ENCODE assay signal across 9 cellular contexts in genomic region chr1:226549094-226549936, GRCh38. TPM values are rescaled to one million over a fixed set of nuclear protein-coding genes. Genes with fewer than 3 reads are reported as not detected.
DNase-seq lines count a peak whose midpoint lies in the region; ATAC-seq and TF ChIP-seq lines count a peak whose summit lies in the region.
"Had no signal": no experiment of that assay in that cellular context is flagged by ENCODE, and none has a peak within 500 bp of the region (broad histone marks: within the 10 kb centered on the region; RNA-seq: fewer than 3 reads in every experiment).

No MANE protein-coding gene starts in this region.

- no peak for DNase-seq in SJCRH30
- DNase-seq in epithelial cell of proximal tubule (ENCODE audit: low read depth) = no peak
- no peak for DNase-seq in trophoblast cell
- DNase-seq in activated CD4-positive, CD25-positive, alpha-beta regulatory T cell treated with anti-CD3 and anti-CD28 coated beads, Interleukin-2, amount 50 U/mL, for 72 hours = no peak
- DNase-seq in kidney glomerular epithelial cell (lab: John Stamatoyannopoulos, UW) = no peak
- no peak for DNase-seq in MV-4-11 (lab: John Stamatoyannopoulos, UW)

- H2BK120ac ChIP-seq in trophoblast cell (ENCODE audit: insufficient read depth, low read length, poor library complexity) = no peak overlapping the region

- H3K23ac ChIP-seq in trophoblast cell (ENCODE audit: low read length) = no peak overlapping the region

- no peak overlapping the region for H4K8ac ChIP-seq in trophoblast cell (ENCODE audit: low read depth, low read length)

- peak overlapping the region; percentile 82 for H3K4me2 ChIP-seq in trophoblast cell (ENCODE audit: low read length)

- TF ChIP-seq CTCF in epithelial cell of proximal tubule (conservative IDR thresholded peaks at IDR 0.05; ENCODE audit: low read depth, low read length) = peak; percentile 14

- no peak overlapping the region for H3K18ac ChIP-seq in trophoblast cell (ENCODE audit: low read length)

- no peak overlapping the region for H2BK5ac ChIP-seq in trophoblast cell (ENCODE audit: low read depth, low read length, poor library complexity)

- H3K9ac ChIP-seq in trophoblast cell (ENCODE audit: low read length) = no peak overlapping the region

- H4K91ac ChIP-seq in trophoblast cell (ENCODE audit: low read depth, low read length) = no peak overlapping the region

- H3K9me3 ChIP-seq in SJCRH30 (replicated peaks) (no peaks in the 10 kb centered on the region), trophoblast cell (ENCODE audit: insufficient read depth, low read depth, low read length) (peaks cover 5% of the 10 kb centered on the region)

- no peak overlapping the region for H3K4ac ChIP-seq in trophoblast cell (ENCODE audit: low read depth, low read length)

- H2AK5ac ChIP-seq in trophoblast cell (ENCODE audit: low read length) = no peak overlapping the region

- no peaks in the 10 kb centered on the region for H3K79me2 ChIP-seq in trophoblast cell (ENCODE audit: control insufficient read depth, insufficient read depth, low read length, poor library complexity)

- no peaks in the 10 kb centered on the region for H3K36me3 ChIP-seq in SJCRH30
- no peaks in the 10 kb centered on the region for H3K36me3 ChIP-seq in trophoblast cell (ENCODE audit: control insufficient read depth in 1 of 2, insufficient read depth in 2 of 2, low read length in 2 of 2)

- H3K4me1 ChIP-seq in SJCRH30 = peaks cover 29% of the 10 kb centered on the region
- peaks cover 9 to 14% of the 10 kb centered on the region in 2 experiments for H3K4me1 ChIP-seq in trophoblast cell (ENCODE audit: control insufficient read depth in 1 of 2, insufficient read depth in 2 of 2, low read length in 2 of 2)

- no peaks in the 10 kb centered on the region for H3K79me1 ChIP-seq in trophoblast cell (ENCODE audit: low read length)

- H2BK12ac ChIP-seq in trophoblast cell (ENCODE audit: low read length) = no peak overlapping the region

- no peak overlapping the region for H3K27ac ChIP-seq in SJCRH30
- H3K27ac ChIP-seq in trophoblast cell (ENCODE audit: low read depth, low read length) = no peak overlapping the region

- no peak overlapping the region for H3K14ac ChIP-seq in trophoblast cell (ENCODE audit: low read length)

- no peak overlapping the region for H4K12ac ChIP-seq in trophoblast cell (ENCODE audit: low read depth, low read length)

- ATAC-seq in GM19023 (IDR thresholded peaks at IDR 0.05; ENCODE audit: unreplicated experiment) (peak; percentile 8), HG02884 (IDR thresholded peaks at IDR 0.05; ENCODE audit: unreplicated experiment) (no peak)

- no CpG with 5 or more reads among the region's 73 CpGs for WGBS in trophoblast cell (ENCODE audit: extremely low coverage, insufficient coverage, insufficient read length)

- H3K4me3 ChIP-seq in SJCRH30 (peak overlapping the region; percentile 53), epithelial cell of proximal tubule (ENCODE audit: low read depth, low read length) (peak overlapping the region; percentile 45), trophoblast cell (ENCODE audit: low read depth, low read length) (peak overlapping the region; percentile 54)

- peak overlapping the region; percentile 50 for H2AFZ ChIP-seq in trophoblast cell (ENCODE audit: insufficient read depth, low read length, poor library complexity)

- no peaks in the 10 kb centered on the region for H3K27me3 ChIP-seq in SJCRH30
- H3K27me3 ChIP-seq in trophoblast cell (ENCODE audit: insufficient read depth, low read length) = peaks cover 35% of the 10 kb centered on the region

RNA-seq across cellular contexts. Expression of gene STUM, which starts 0.8 kb away (rescaled TPM):
- 0.71 and 0.75 TPM in 2 replicates for total RNA-seq in SJCRH30 (2014; rRNA removed; shearing (Covaris generic))
- under 0.01 TPM in 1 of 2 replicates, not detected in the other for total RNA-seq in epithelial cell of proximal tubule
- polyA plus RNA-seq in trophoblast cell (2013) = not detected in 2 replicates
- total RNA-seq: LHCN-M2 had no signal
